ENCODE assay signal across 8 cellular contexts in genomic region chr3:196739671-196740475, GRCh38. TPM values are rescaled to one million over a fixed set of nuclear protein-coding genes. Genes with fewer than 3 reads are reported as not detected.
DNase-seq lines count a peak whose midpoint lies in the region; ATAC-seq, FAIRE-seq and TF ChIP-seq lines count a peak whose summit lies in the region.

Gene PAK2, plus strand, starts transcription at chr3:196739857. Its CDS starts 42,790 bp downstream, at chr3:196782647.

- peaks cover 31% of the 10 kb centered on the region for H3K4me1 Mint-ChIP-seq in activated T-helper 2 cell treated with anti-CD3 and anti-CD28 coated beads, Interferon-gamma antibody, Interleukin-2, Interleukin-4, amounts not matched to agents 10 μg/mL and 5 μg/mL and 100 μg/mL, durations not matched to agents 14 hours and 24 hours and 36 hours (ENCODE audit: low read depth)
- peaks cover 22 to 30% (median 24%) of the 10 kb centered on the region in 3 donors for H3K4me1 Mint-ChIP-seq in naive B cell
- H3K4me1 Mint-ChIP-seq in stimulated activated effector memory CD8-positive, alpha-beta T cell treated with anti-CD3 and anti-CD28 coated beads, Interleukin-12 subunit alpha, Interleukin-12 subunit beta, amount 100 ng/mL, for 72 hours = peaks cover 30% of the 10 kb centered on the region

- DNase-seq in Daoy (ENCODE audit: low read depth) (peak; percentile 95), H54 (ENCODE audit: insufficient read length, low spot score) (peak; percentile 88), MG63 (peak; percentile 95), fibroblast of lung (ENCODE audit: low read depth in 2 of 2) (peak; percentile 83 to 85), naive B cell (peak; percentile 89)
- DNase-seq in activated T-helper 2 cell treated with anti-CD3 and anti-CD28 coated beads, Interferon-gamma antibody, Interleukin-2, Interleukin-4, amounts not matched to agents 10 μg/mL and 5 μg/mL and 100 μg/mL, durations not matched to agents 14 hours and 24 hours and 36 hours (ENCODE audit: low spot score) = peak; percentile 88
- DNase-seq in stimulated activated effector memory CD8-positive, alpha-beta T cell treated with anti-CD3 and anti-CD28 coated beads, Interleukin-12 subunit alpha, Interleukin-12 subunit beta, amount 100 ng/mL, for 72 hours (ENCODE audit: low spot score in 2 of 2) = peak; percentile 78 to 90

- H3K4me3 Mint-ChIP-seq in activated T-helper 2 cell treated with anti-CD3 and anti-CD28 coated beads, Interferon-gamma antibody, Interleukin-2, Interleukin-4, amounts not matched to agents 10 μg/mL and 5 μg/mL and 100 μg/mL, durations not matched to agents 14 hours and 24 hours and 36 hours (ENCODE audit: low read depth) = peak within 1 kb of the TSS; percentile 100
- peak within 1 kb of the TSS; percentile 91 to 100 (median 98) for H3K4me3 Mint-ChIP-seq in naive B cell
- H3K4me3 Mint-ChIP-seq in stimulated activated effector memory CD8-positive, alpha-beta T cell treated with anti-CD3 and anti-CD28 coated beads, Interleukin-12 subunit alpha, Interleukin-12 subunit beta, amount 100 ng/mL, for 72 hours = peak within 1 kb of the TSS; percentile 93

- H2AFZ ChIP-seq in fibroblast of lung (ENCODE audit: low read length) = peak within 1 kb of the TSS; percentile 53

- H3K4me3 ChIP-seq in MG63 (peak within 1 kb of the TSS; percentile 86), fibroblast of lung (replicated peaks in 1 of 4; ENCODE audit: control extremely low read depth in 1 of 4, insufficient read depth in 1 of 4, low read depth in 3 of 4, low read length in 4 of 4) (peak within 1 kb of the TSS; percentile 49 to 95 (median 76))

- no peak for TF ChIP-seq CTCF in fibroblast of lung (conservative IDR thresholded peaks at IDR 0.05 in 1 of 2, IDR thresholded peaks at IDR 0.05 in 1 of 2; ENCODE audit: low read depth in 1 of 2, low read length in 2 of 2)

- intact Hi-C loops in activated T-helper 2 cell treated with anti-CD3 and anti-CD28 coated beads, Interferon-gamma antibody, Interleukin-2, Interleukin-4, amounts not matched to agents 10 μg/mL and 5 μg/mL and 100 μg/mL, durations not matched to agents 14 hours and 24 hours and 36 hours (cut with micrococcal nuclease) = loop anchor here (1.0 to 5.0 kb wide), 6 partner anchors 13 to 202 kb away; partner anchors contain the start of genes CEP19, NCBP2, PIGX and SENP5

- FAIRE-seq in H54 (lab: Jason Lieb, UNC) = peak; percentile 94

- peaks cover 47% of the 10 kb centered on the region for H3K36me3 Mint-ChIP-seq in activated T-helper 2 cell treated with anti-CD3 and anti-CD28 coated beads, Interferon-gamma antibody, Interleukin-2, Interleukin-4, amounts not matched to agents 10 μg/mL and 5 μg/mL and 100 μg/mL, durations not matched to agents 14 hours and 24 hours and 36 hours (ENCODE audit: low read depth)
- no peaks in the 10 kb centered on the region for H3K36me3 Mint-ChIP-seq in naive B cell
- H3K36me3 Mint-ChIP-seq in stimulated activated effector memory CD8-positive, alpha-beta T cell treated with anti-CD3 and anti-CD28 coated beads, Interleukin-12 subunit alpha, Interleukin-12 subunit beta, amount 100 ng/mL, for 72 hours = peaks cover 43% of the 10 kb centered on the region

- peak; percentile 90 for TF ChIP-seq POLR2A in H54 (IDR thresholded peaks at IDR 0.05; ENCODE audit: low read depth, low read length)
- peak; percentile 71 for TF ChIP-seq POLR2A in Raji (IDR thresholded peaks at IDR 0.05; ENCODE audit: insufficient read depth, low read depth, low read length)

- no peaks in the 10 kb centered on the region for H3K27me3 Mint-ChIP-seq in activated T-helper 2 cell treated with anti-CD3 and anti-CD28 coated beads, Interferon-gamma antibody, Interleukin-2, Interleukin-4, amounts not matched to agents 10 μg/mL and 5 μg/mL and 100 μg/mL, durations not matched to agents 14 hours and 24 hours and 36 hours (ENCODE audit: low read depth)
- H3K27me3 Mint-ChIP-seq in naive B cell = no peaks in the 10 kb centered on the region

- H3K9me3 Mint-ChIP-seq in activated T-helper 2 cell treated with anti-CD3 and anti-CD28 coated beads, Interferon-gamma antibody, Interleukin-2, Interleukin-4, amounts not matched to agents 10 μg/mL and 5 μg/mL and 100 μg/mL, durations not matched to agents 14 hours and 24 hours and 36 hours = peaks cover 6% of the 10 kb centered on the region
- H3K9me3 Mint-ChIP-seq in naive B cell = no peaks in the 10 kb centered on the region
- peaks cover 2% of the 10 kb centered on the region for H3K9me3 Mint-ChIP-seq in stimulated activated effector memory CD8-positive, alpha-beta T cell treated with anti-CD3 and anti-CD28 coated beads, Interleukin-12 subunit alpha, Interleukin-12 subunit beta, amount 100 ng/mL, for 72 hours

- H3K27ac Mint-ChIP-seq in activated T-helper 2 cell treated with anti-CD3 and anti-CD28 coated beads, Interferon-gamma antibody, Interleukin-2, Interleukin-4, amounts not matched to agents 10 μg/mL and 5 μg/mL and 100 μg/mL, durations not matched to agents 14 hours and 24 hours and 36 hours = peak within 1 kb of the TSS; percentile 100
- H3K27ac Mint-ChIP-seq in naive B cell = peak within 1 kb of the TSS; percentile 93 to 99 (median 96)
- peak within 1 kb of the TSS; percentile 98 for H3K27ac Mint-ChIP-seq in stimulated activated effector memory CD8-positive, alpha-beta T cell treated with anti-CD3 and anti-CD28 coated beads, Interleukin-12 subunit alpha, Interleukin-12 subunit beta, amount 100 ng/mL, for 72 hours

- peak within 1 kb of the TSS; percentile 91 for H3K27ac ChIP-seq in fibroblast of lung (ENCODE audit: insufficient read depth, low read length)

- H3K9me3 ChIP-seq in MG63 (peaks cover 4% of the 10 kb centered on the region), fibroblast of lung (ENCODE audit: control insufficient read depth, insufficient read depth, low read depth, low read length) (no peaks in the 10 kb centered on the region)

- ATAC-seq in naive B cell (ENCODE audit: low read depth in 2 of 2) = peak; percentile 82
- ATAC-seq in stimulated activated effector memory CD8-positive, alpha-beta T cell treated with anti-CD3 and anti-CD28 coated beads, Interleukin-12 subunit alpha, Interleukin-12 subunit beta, amount 100 ng/mL, for 72 hours = peak; percentile 94

- H3K27me3 ChIP-seq in MG63 (no peaks in the 10 kb centered on the region), fibroblast of lung (ENCODE audit: control insufficient read depth, insufficient read depth, low read length) (no peaks in the 10 kb centered on the region)

- H3K79me2 ChIP-seq in fibroblast of lung (ENCODE audit: control insufficient read depth, insufficient read depth, low read length) = peaks cover 45% of the 10 kb centered on the region

- H3K4me2 ChIP-seq in fibroblast of lung (ENCODE audit: extremely low read depth, insufficient read depth, low read length) = peak within 1 kb of the TSS; percentile 93

- H3K36me3 ChIP-seq in MG63 = peaks cover 36% of the 10 kb centered on the region
- no peaks in the 10 kb centered on the region for H3K36me3 ChIP-seq in fibroblast of lung (ENCODE audit: control insufficient read depth, insufficient read depth, low read length)

- H3K9ac ChIP-seq in fibroblast of lung (ENCODE audit: insufficient read depth, low read length) = peak within 1 kb of the TSS; percentile 88

- peaks cover 2% of the 10 kb centered on the region for H4K20me1 ChIP-seq in fibroblast of lung (ENCODE audit: control insufficient read depth, extremely low read depth, insufficient read depth, low read length)

- H3K4me1 ChIP-seq in fibroblast of lung (ENCODE audit: control insufficient read depth, extremely low read depth, insufficient read depth, low read length) = peaks cover 2% of the 10 kb centered on the region

RNA-seq across cellular contexts. Expression of gene PAK2, which starts in this region (rescaled TPM):
- total RNA-seq in Daoy (2014; rRNA removed; shearing (Covaris generic)) = 36.1 and 44.6 TPM in 2 replicates
- 27.7 and 42.1 TPM in 2 replicates for total RNA-seq in MG63 (2014; rRNA removed; shearing (Covaris generic); ENCODE audit: low replicate concordance)
- 103 and 107 TPM in 2 replicates for total RNA-seq in activated T-helper 2 cell treated with anti-CD3 and anti-CD28 coated beads, Interferon-gamma antibody, Interleukin-2, Interleukin-4, amounts not matched to agents 10 μg/mL and 5 μg/mL and 100 μg/mL, durations not matched to agents 14 hours and 24 hours and 36 hours
- 30.0 and 37.5 TPM in 2 replicates for total RNA-seq in fibroblast of lung
- polyA plus RNA-seq in fibroblast of lung (40.7 and 42.7 TPM in 2 replicates), naive B cell (ENCODE audit: low read depth in 6 of 6) (10 to 100 TPM; 37.4 to 47.7 (median 41.8) TPM)
- polyA plus RNA-seq in fibroblast of lung (2012) = 44.2 and 48.6 TPM in 2 replicates
- polyA minus RNA-seq in fibroblast of lung (ENCODE audit: low replicate concordance) = 92.7 and 117 TPM in 2 replicates

Comparison
In these comparisons a context has a peak if more than half of its experiments do, and no peak if none do; other contexts are left out.
1. Peak in every context shown above with its lines: DNase-seq, ATAC-seq, H3K4me3 ChIP-seq and H3K27ac ChIP-seq.